Comparison of ENCODE assay signal across 1 cellular context in genomic region chr19:10812902-10813404, GRCh38.
TF ChIP-seq lines count a peak whose summit lies in the region.

No MANE protein-coding gene starts in this region.

TF ChIP-seq in GM12878, 131 proteins besides CTCF, POLR2A, EP300 and RAD21 (continued from another document):
- TF ChIP-seq MYC (IDR thresholded peaks at IDR 0.05; ENCODE audit: insufficient read depth, insufficient read length, insufficient replicate concordance, low read length, severe bottlenecking) (no peak), BCL3 (IDR thresholded peaks at IDR 0.05; ENCODE audit: borderline replicate concordance, insufficient read depth, low read depth, low read length, poor library complexity, severe bottlenecking) (no peak), MYB (IDR thresholded peaks at IDR 0.05; ENCODE audit: borderline replicate concordance, low read depth, low read length) (no peak), ZNF274 (IDR thresholded peaks at IDR 0.05; ENCODE audit: insufficient read depth, insufficient read length) (no peak)
